ENCODE assay signal across 9 cellular contexts in the genomic region with DNA sequence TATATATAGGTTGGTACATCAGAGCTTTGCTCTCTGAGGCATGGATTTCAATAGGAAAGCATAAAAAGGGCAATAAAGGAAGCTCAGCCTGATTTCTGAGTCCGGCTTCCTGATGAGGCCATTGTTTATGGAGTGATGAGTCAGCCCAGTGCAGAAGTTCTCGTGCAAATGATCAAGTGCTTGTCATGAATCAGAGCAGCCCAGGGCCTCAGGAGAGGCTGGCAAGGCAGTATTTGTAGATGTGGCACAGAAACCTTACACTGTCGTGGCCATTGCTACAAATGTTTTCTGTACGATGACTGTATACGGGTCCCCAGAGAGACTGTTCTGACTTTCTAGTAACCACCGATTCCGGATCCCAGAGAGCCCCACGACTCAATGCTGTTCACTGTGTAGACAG. TPM values are rescaled to one million over a fixed set of nuclear protein-coding genes. Genes with fewer than 3 reads are reported as not detected.
DNase-seq lines count a peak whose midpoint lies in the region; ATAC-seq lines count a peak whose summit lies in the region.
"Had no signal": no experiment of that assay in that cellular context is flagged by ENCODE, and none has a peak within 500 bp of the region (broad histone marks: within the 10 kb centered on the region; RNA-seq: fewer than 3 reads in every experiment).

No MANE protein-coding gene starts in this region.

- intact Hi-C loops in posterior vena cava (cut with DNase I): loop anchor here in 1 of 2 donors (1.0 kb wide), 2 partner anchors 15 to 22 kb away; no protein-coding TSS in a partner anchor

- no peak overlapping the region for H3K4me3 Mint-ChIP-seq in activated naive CD4-positive, alpha-beta T cell treated with anti-CD3 and anti-CD28 coated beads, Interleukin-2, amount 10 ng/mL, durations not matched to agents 7 days and 5 days
- H3K4me3 Mint-ChIP-seq: activated T-cell treated with anti-CD3 and anti-CD28 coated beads, Interleukin-2, amount 50 U/mL, for 4 hours had no signal

- no peak overlapping the region for H3K27ac Mint-ChIP-seq in activated naive CD4-positive, alpha-beta T cell treated with anti-CD3 and anti-CD28 coated beads, Interleukin-2, amount 50 U/mL, for 72 hours
- no peak overlapping the region for H3K27ac Mint-ChIP-seq in activated naive CD4-positive, alpha-beta T cell treated with anti-CD3 and anti-CD28 coated beads, Interleukin-2, amount 10 ng/mL, durations not matched to agents 7 days and 5 days

- peaks cover 4% of the 10 kb centered on the region for H3K4me1 Mint-ChIP-seq in activated naive CD4-positive, alpha-beta T cell treated with anti-CD3 and anti-CD28 coated beads, Interleukin-2, amount 10 ng/mL, durations not matched to agents 7 days and 5 days

- H3K36me3 Mint-ChIP-seq in activated naive CD4-positive, alpha-beta T cell treated with anti-CD3 and anti-CD28 coated beads, Interleukin-2, amount 50 U/mL, for 72 hours: peaks cover 0 to 5% of the 10 kb centered on the region in 2 donors
- H3K36me3 Mint-ChIP-seq in activated naive CD4-positive, alpha-beta T cell treated with anti-CD3 and anti-CD28 coated beads, Interleukin-2, amount 10 ng/mL, durations not matched to agents 7 days and 5 days: no peaks in the 10 kb centered on the region

- peaks cover 53% of the 10 kb centered on the region for H3K27me3 Mint-ChIP-seq in activated naive CD4-positive, alpha-beta T cell treated with anti-CD3 and anti-CD28 coated beads, Interleukin-2, amount 10 ng/mL, durations not matched to agents 7 days and 5 days

- peaks cover 0 to 4% of the 10 kb centered on the region in 2 donors for H3K9me3 Mint-ChIP-seq in activated naive CD4-positive, alpha-beta T cell treated with anti-CD3 and anti-CD28 coated beads, Interleukin-2, amount 50 U/mL, for 72 hours
- H3K9me3 Mint-ChIP-seq in activated naive CD4-positive, alpha-beta T cell treated with anti-CD3 and anti-CD28 coated beads, Interleukin-2, amount 10 ng/mL, durations not matched to agents 7 days and 5 days: no peaks in the 10 kb centered on the region

- CTCF ChIA-PET in activated naive CD4-positive, alpha-beta T cell treated with anti-CD3 and anti-CD28 coated beads, Interleukin-2, amount 10 ng/mL, durations not matched to agents 7 days and 5 days (lab: Charles Lee): interaction anchor here (2.0 kb wide), 1 partner anchor 11 kb away, joined by 4 read pairs; no protein-coding TSS in a partner anchor

- no peak for DNase-seq in activated naive CD4-positive, alpha-beta T cell treated with anti-CD3 and anti-CD28 coated beads, Interleukin-2, amount 50 U/mL, for 72 hours (ENCODE audit: low spot score in 2 of 2)
- DNase-seq in activated naive CD4-positive, alpha-beta T cell treated with anti-CD3 and anti-CD28 coated beads, Interleukin-2, amount 10 ng/mL, durations not matched to agents 7 days and 5 days: no peak
- DNase-seq in RKO (ENCODE audit: low spot score): peak; percentile 97
- DNase-seq in fibroblast of gingiva (ENCODE audit: low read depth): peak; percentile 96
- DNase-seq in posterior vena cava (ENCODE audit: low spot score): peak; percentile 79
- no peak for DNase-seq in UCSD-AML1 (lab: John Stamatoyannopoulos, UW; ENCODE audit: unreplicated experiment)
- DNase-seq: activated T-cell treated with anti-CD3 and anti-CD28 coated beads, Interleukin-2, amount 50 U/mL, for 4 hours had no signal

- ATAC-seq in activated naive CD4-positive, alpha-beta T cell treated with anti-CD3 and anti-CD28 coated beads, Interleukin-2, amount 50 U/mL, for 72 hours: peak; percentile 68 to 74
- ATAC-seq in HG03354 (IDR thresholded peaks at IDR 0.05; ENCODE audit: poor library complexity, severe bottlenecking, unreplicated experiment) (no peak), GM18873 (IDR thresholded peaks at IDR 0.05; ENCODE audit: low FRiP score, unreplicated experiment) (no peak)

RNA-seq across cellular contexts. Expression of gene UMODL1, which starts 26.7 kb away (rescaled TPM):
- total RNA-seq in activated naive CD4-positive, alpha-beta T cell treated with anti-CD3 and anti-CD28 coated beads, Interleukin-2, amount 50 U/mL, for 72 hours: under 1 TPM; 0.09 to 0.18 TPM
- total RNA-seq in posterior vena cava: not detected
- total RNA-seq: activated T-cell treated with anti-CD3 and anti-CD28 coated beads, Interleukin-2, amount 50 U/mL, for 4 hours had no signal

Comparison
In these comparisons a context has a peak if more than half of its experiments do, and no peak if none do; other contexts are left out.
1. ATAC-seq: peak in activated naive CD4-positive, alpha-beta T cell treated with anti-CD3 and anti-CD28 coated beads, Interleukin-2, amount 50 U/mL, for 72 hours (2 of 2); none in HG03354 (single experiment) and GM18873 (single experiment).
2. DNase-seq: peak in RKO (single experiment), fibroblast of gingiva (single experiment) and posterior vena cava (single experiment); none in activated naive CD4-positive, alpha-beta T cell treated with anti-CD3 and anti-CD28 coated beads, Interleukin-2, amount 50 U/mL, for 72 hours (0 of 2), activated naive CD4-positive, alpha-beta T cell treated with anti-CD3 and anti-CD28 coated beads, Interleukin-2, amount 10 ng/mL, durations not matched to agents 7 days and 5 days (single experiment) and UCSD-AML1 (single experiment).